In genomic region chr17:17494499-17495447, GRCh38 we compare ENCODE assay signal across 8 cellular contexts. TPM values are rescaled to one million over a fixed set of nuclear protein-coding genes. Genes with fewer than 3 reads are reported as not detected.
DNase-seq lines count a peak whose midpoint lies in the region; ATAC-seq and TF ChIP-seq lines count a peak whose summit lies in the region.

No MANE protein-coding gene starts in this region.

- peaks cover 16% of the 10 kb centered on the region for H3K27me3 ChIP-seq in cardiac muscle cell

- H3K27ac Mint-ChIP-seq in activated naive CD4-positive, alpha-beta T cell treated with anti-CD3 and anti-CD28 coated beads, Interleukin-2, amount 10 ng/mL, durations not matched to agents 7 days and 5 days: no peak overlapping the region

- ATAC-seq in GM21528 (IDR thresholded peaks at IDR 0.05; ENCODE audit: low FRiP score, unreplicated experiment): no peak

- peaks cover 16% of the 10 kb centered on the region for H3K36me3 Mint-ChIP-seq in activated naive CD4-positive, alpha-beta T cell treated with anti-CD3 and anti-CD28 coated beads, Interleukin-2, amount 10 ng/mL, durations not matched to agents 7 days and 5 days

- TF ChIP-seq CTCF in cardiac muscle cell (IDR thresholded peaks at IDR 0.05; ENCODE audit: low read depth, low read length): no peak

- H3K4me1 Mint-ChIP-seq in activated naive CD4-positive, alpha-beta T cell treated with anti-CD3 and anti-CD28 coated beads, Interleukin-2, amount 10 ng/mL, durations not matched to agents 7 days and 5 days: peaks cover 18% of the 10 kb centered on the region

- DNase-seq in activated CD8-positive, alpha-beta memory T cell treated with anti-CD3 and anti-CD28 coated beads for 24 hours: peak; percentile 67
- DNase-seq in activated CD8-positive, alpha-beta memory T cell treated with anti-CD3 and anti-CD28 coated beads, Interleukin-2, amount 50 U/mL, for 4 hours: no peak
- peak; percentile 34 for DNase-seq in activated naive CD4-positive, alpha-beta T cell treated with anti-CD3 and anti-CD28 coated beads, Interleukin-2, amount 10 ng/mL, durations not matched to agents 7 days and 5 days
- DNase-seq in cardiac muscle cell (ENCODE audit: low read depth in 1 of 2, low spot score in 1 of 2): peak; percentile 52 to 66
- peak in 7 of 10 donors; percentile 25 to 92 (median 50) for DNase-seq in posterior cingulate gyrus
- DNase-seq in NCI-H1048 (lab: John Stamatoyannopoulos, UW): no peak
- DNase-seq in NAMALWA (ENCODE audit: low spot score): no peak

- CTCF ChIA-PET in activated naive CD4-positive, alpha-beta T cell treated with anti-CD3 and anti-CD28 coated beads, Interleukin-2, amount 10 ng/mL, durations not matched to agents 7 days and 5 days (lab: Charles Lee): interaction anchor here (3.2 kb wide), 1 partner anchor 147 kb away, joined by 33 read pairs; no protein-coding TSS in a partner anchor

- H3K4me3 ChIP-seq in cardiac muscle cell: peak overlapping the region; percentile 53

- intact Hi-C loops in posterior cingulate gyrus (cut with DNase I): no loop called here

- no peaks in the 10 kb centered on the region for H3K9me3 ChIP-seq in cardiac muscle cell (ENCODE audit: low read depth)

- H3K27me3 Mint-ChIP-seq in activated naive CD4-positive, alpha-beta T cell treated with anti-CD3 and anti-CD28 coated beads, Interleukin-2, amount 10 ng/mL, durations not matched to agents 7 days and 5 days: peaks cover 51% of the 10 kb centered on the region

- H3K27ac ChIP-seq in cardiac muscle cell: no peak overlapping the region

- no peaks in the 10 kb centered on the region for H3K36me3 ChIP-seq in cardiac muscle cell

- H3K4me1 ChIP-seq in cardiac muscle cell (ENCODE audit: low read depth): peaks cover 6% of the 10 kb centered on the region

- peak overlapping the region; percentile 58 for H3K4me3 Mint-ChIP-seq in activated naive CD4-positive, alpha-beta T cell treated with anti-CD3 and anti-CD28 coated beads, Interleukin-2, amount 10 ng/mL, durations not matched to agents 7 days and 5 days

- no peaks in the 10 kb centered on the region for H3K9me3 Mint-ChIP-seq in activated naive CD4-positive, alpha-beta T cell treated with anti-CD3 and anti-CD28 coated beads, Interleukin-2, amount 10 ng/mL, durations not matched to agents 7 days and 5 days

RNA-seq across cellular contexts. Expression of gene RASD1, which starts 1.4 kb away (rescaled TPM):
- total RNA-seq in cardiac muscle cell: 17.1 and 28.4 TPM in 2 replicates
- polyA plus RNA-seq in cardiac muscle cell: 22.0 and 24.3 TPM in 2 replicates

RNA-seq across cellular contexts. Expression of gene MED9, which starts 18.0 kb away (rescaled TPM):
- 34.0 and 38.2 TPM in 2 replicates for total RNA-seq in cardiac muscle cell
- 27.9 and 42.3 TPM in 2 replicates for polyA plus RNA-seq in cardiac muscle cell

Comparison
In these comparisons a context has a peak if more than half of its experiments do, and no peak if none do; other contexts are left out.
1. DNase-seq: peak in activated CD8-positive, alpha-beta memory T cell treated with anti-CD3 and anti-CD28 coated beads for 24 hours (single experiment), activated naive CD4-positive, alpha-beta T cell treated with anti-CD3 and anti-CD28 coated beads, Interleukin-2, amount 10 ng/mL, durations not matched to agents 7 days and 5 days (single experiment), cardiac muscle cell (2 of 2) and posterior cingulate gyrus (7 of 10); none in activated CD8-positive, alpha-beta memory T cell treated with anti-CD3 and anti-CD28 coated beads, Interleukin-2, amount 50 U/mL, for 4 hours (single experiment), NCI-H1048 (single experiment) and NAMALWA (single experiment).